ENCODE assay signal across 8 cellular contexts in the genomic region with DNA sequence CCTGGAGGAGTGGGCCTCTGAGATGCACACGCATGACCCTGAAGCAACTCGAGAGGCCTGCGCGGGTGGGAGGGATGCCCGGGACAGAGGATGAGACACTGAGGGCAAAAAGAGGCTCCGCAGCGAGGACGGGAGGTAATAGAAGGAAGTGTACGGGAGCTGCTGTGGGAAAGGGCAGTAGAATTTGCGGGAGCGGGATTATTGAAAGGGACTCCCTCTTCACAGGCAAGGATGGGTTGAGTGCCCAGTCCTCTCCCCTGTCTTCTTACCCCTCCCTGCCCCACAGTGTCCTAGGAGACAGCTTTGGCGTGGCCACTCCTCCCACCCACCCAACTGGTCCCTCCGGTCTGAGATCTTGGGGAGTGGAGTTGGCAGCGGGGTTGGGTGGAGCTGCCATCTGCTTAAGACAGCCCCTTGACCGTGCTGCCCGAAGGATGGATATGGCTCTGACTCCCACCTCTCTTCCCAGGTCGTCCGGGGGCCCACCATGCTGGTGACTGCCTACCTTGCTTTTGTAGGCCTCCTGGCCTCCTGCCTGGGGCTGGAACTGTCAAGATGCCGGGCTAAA. TPM values are rescaled to one million over a fixed set of nuclear protein-coding genes. Genes with fewer than 3 reads are reported as not detected.
DNase-seq lines count a peak whose midpoint lies in the region; ATAC-seq and TF ChIP-seq lines count a peak whose summit lies in the region.

No MANE protein-coding gene starts in this region.

- no peak for ATAC-seq in GM18505 (IDR thresholded peaks at IDR 0.05; ENCODE audit: unreplicated experiment)
- no peak for ATAC-seq in GM19467 (IDR thresholded peaks at IDR 0.05; ENCODE audit: unreplicated experiment)

- H3K27me3 ChIP-seq in GM06990 (replicated peaks; ENCODE audit: control insufficient read depth, insufficient read depth, low read length) (no peaks in the 10 kb centered on the region), liver (ENCODE audit: control insufficient read depth in 4 of 4, insufficient read depth in 4 of 4, low read length in 3 of 4) (no peaks in the 10 kb centered on the region), thyroid gland (no peaks in the 10 kb centered on the region)

- no peak for TF ChIP-seq CTCF in GM06990 (IDR thresholded peaks at IDR 0.05; ENCODE audit: insufficient read depth, low read length, poor library complexity, severe bottlenecking)
- TF ChIP-seq CTCF in cardiac fibroblast (IDR thresholded peaks at IDR 0.05; ENCODE audit: low read depth, low read length), result no peak
- TF ChIP-seq CTCF in liver (IDR thresholded peaks at IDR 0.05; ENCODE audit: low read depth, low read length, missing input control), result no peak
- TF ChIP-seq CTCF in thyroid gland (IDR thresholded peaks at IDR 0.05), result no peak

- peaks cover 8 to 20% (median 16%) of the 10 kb centered on the region in 4 donors for H3K4me1 ChIP-seq in liver (ENCODE audit: control insufficient read depth in 4 of 4, insufficient read depth in 4 of 4, low read length in 3 of 4)
- H3K4me1 ChIP-seq in thyroid gland, result peaks cover 17 to 18% of the 10 kb centered on the region in 2 donors

- intact Hi-C loops in thyroid gland (cut with DNase I), result loop anchor here (5.0 kb wide), 1 partner anchor 40 kb away; no protein-coding TSS in a partner anchor

- peak overlapping the region; percentile 60 to 74 for H3K9ac ChIP-seq in liver (ENCODE audit: low read depth in 1 of 2, low read length in 2 of 2)

- H3K4me3 ChIP-seq in GM06990 (replicated peaks; ENCODE audit: low read depth, low read length), result peak overlapping the region; percentile 80
- H3K4me3 ChIP-seq in cardiac fibroblast (replicated peaks in 1 of 2; ENCODE audit: low read depth in 2 of 2, low read length in 2 of 2), result peak overlapping the region; percentile 82 to 91
- H3K4me3 ChIP-seq in liver (ENCODE audit: low read depth in 1 of 3, low read length in 3 of 3), result peak overlapping the region; percentile 74 to 94 (median 86)
- peak overlapping the region; percentile 74 to 91 (median 82) for H3K4me3 ChIP-seq in thyroid gland (replicated peaks in 1 of 3)

- TF ChIP-seq POLR2A in thyroid gland (IDR thresholded peaks at IDR 0.05) (no peak), GM18505 (IDR thresholded peaks at IDR 0.05; ENCODE audit: borderline replicate concordance, extremely low read depth, insufficient read depth, insufficient read length) (no peak)

- H3K27ac ChIP-seq in liver (ENCODE audit: low read depth in 1 of 2, low read length in 2 of 2), result peak overlapping the region; percentile 72 to 90
- H3K27ac ChIP-seq in thyroid gland, result peak overlapping the region; percentile 81 to 91 (median 86)

- DNase-seq in GM06990 (ENCODE audit: extremely low read depth, insufficient read length), result no peak
- peak; percentile 42 for DNase-seq in MV-4-11 (lab: John Stamatoyannopoulos, UW)
- DNase-seq in cardiac fibroblast (ENCODE audit: low read depth in 2 of 2), result no peak
- DNase-seq in thyroid gland, result peak; percentile 16 to 55
- no peak for DNase-seq in GOT3 (lab: John Stamatoyannopoulos, UW)

- TF ChIP-seq RAD21 in liver (IDR thresholded peaks at IDR 0.05), result no peak

- 20% methylated on average over 19 of the region's 19 CpGs for WGBS in liver
- 7 to 8% methylated on average over 19 of the region's 19 CpGs for WGBS in thyroid gland, 2 donors

- H3K9me3 ChIP-seq in liver (ENCODE audit: control insufficient read depth in 4 of 4, low read length in 3 of 4), result no peaks in the 10 kb centered on the region
- no peaks in the 10 kb centered on the region for H3K9me3 ChIP-seq in thyroid gland

- H3K36me3 ChIP-seq in GM06990 (ENCODE audit: control insufficient read depth, insufficient read depth, low read length) (no peaks in the 10 kb centered on the region), liver (ENCODE audit: control insufficient read depth in 4 of 4, insufficient read depth in 3 of 4, low read depth in 1 of 4, low read length in 3 of 4) (no peaks in the 10 kb centered on the region), thyroid gland (peaks cover 0 to 4% of the 10 kb centered on the region in 2 donors)

TF ChIP-seq in liver, 16 proteins besides CTCF, POLR2A, EP300 and RAD21:
- TF ChIP-seq EGR1 (IDR thresholded peaks at IDR 0.05; ENCODE audit: low read depth in 2 of 2) (no peak), GABPA (IDR thresholded peaks at IDR 0.05 in 1 of 2, conservative IDR thresholded peaks at IDR 0.05 in 1 of 2) (no peak), TAF1 (conservative IDR thresholded peaks at IDR 0.05) (no peak), FOXA2 (IDR thresholded peaks at IDR 0.05) (no peak), RXRA (IDR thresholded peaks at IDR 0.05) (no peak), ZBTB33 (IDR thresholded peaks at IDR 0.05) (no peak), REST (IDR thresholded peaks at IDR 0.05) (no peak), YY1 (IDR thresholded peaks at IDR 0.05) (no peak), HNF4G (IDR thresholded peaks at IDR 0.05) (no peak), NR2F2 (IDR thresholded peaks at IDR 0.05) (no peak), HNF4A (conservative IDR thresholded peaks at IDR 0.05) (no peak), SP1 (IDR thresholded peaks at IDR 0.05) (no peak), FOXA1 (IDR thresholded peaks at IDR 0.05) (no peak), ATF3 (IDR thresholded peaks at IDR 0.05) (no peak), JUND (IDR thresholded peaks at IDR 0.05) (no peak)
- TF ChIP-seq, protein P1, sequence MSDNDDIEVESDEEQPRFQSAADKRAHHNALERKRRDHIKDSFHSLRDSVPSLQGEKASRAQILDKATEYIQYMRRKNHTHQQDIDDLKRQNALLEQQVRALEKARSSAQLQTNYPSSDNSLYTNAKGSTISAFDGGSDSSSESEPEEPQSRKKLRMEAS (IDR thresholded peaks at IDR 0.05), result no peak

RNA-seq across cellular contexts. Expression of gene ESPL1, which starts 15.7 kb away (rescaled TPM):
- total RNA-seq in liver, result 10 to 100 TPM in 1 of 2 donors, 1 to 10 TPM in 1; 3.4 to 19.3 TPM
- 1 to 10 TPM; 2.8 to 3.9 TPM for polyA plus RNA-seq in liver
- total RNA-seq in thyroid gland, result 1 to 10 TPM in 1 of 4 donors, under 1 TPM in 3; 0.13 to 1.5 (median 0.52) TPM

RNA-seq across cellular contexts. Expression of gene RARG, which starts 20.4 kb away (rescaled TPM):
- 1 to 10 TPM; 2.7 to 3.1 TPM for total RNA-seq in liver
- 1 to 10 TPM; 1.7 to 2.7 TPM for polyA plus RNA-seq in liver
- 10 to 100 TPM; 13.6 to 27.7 (median 23.8) TPM for total RNA-seq in thyroid gland

RNA-seq across cellular contexts. Expression of gene PFDN5, which starts 42.9 kb away (rescaled TPM):
- total RNA-seq in liver (100 to 1,000 TPM; 118 to 176 TPM), thyroid gland (1,000 to 10,000 TPM in 1 of 4 donors, 100 to 1,000 TPM in 3; 656 to 1,200 (median 763) TPM)
- 100 to 1,000 TPM; 237 to 245 TPM for polyA plus RNA-seq in liver

RNA-seq across cellular contexts. Expression of gene ITGB7, which starts 45.4 kb away (rescaled TPM):
- total RNA-seq in liver, result 1 to 10 TPM; 1.7 to 1.8 TPM
- polyA plus RNA-seq in liver, result 1 to 10 TPM; 2.4 TPM
- total RNA-seq in thyroid gland, result 10 to 100 TPM in 1 of 4 donors, 1 to 10 TPM in 3; 3.2 to 15.6 (median 4.9) TPM

RNA-seq across cellular contexts. Expression of gene MYG1, which starts 47.1 kb away (rescaled TPM):
- total RNA-seq in liver (10 to 100 TPM; 15.0 to 18.8 TPM), thyroid gland (10 to 100 TPM; 36.7 to 63.8 (median 51.6) TPM)
- 10 to 100 TPM; 19.8 to 28.0 TPM for polyA plus RNA-seq in liver

Comparison
In these comparisons a context has a peak if more than half of its experiments do, and no peak if none do; other contexts are left out.
1. DNase-seq: peak in MV-4-11 (single experiment) and thyroid gland (2 of 2); none in GM06990 (single experiment), cardiac fibroblast (0 of 2) and GOT3 (single experiment).
2. Peak in every context shown above with its lines, with median percentiles within 50 percentile points of each other: H3K4me3 ChIP-seq.